In the genomic region with DNA sequence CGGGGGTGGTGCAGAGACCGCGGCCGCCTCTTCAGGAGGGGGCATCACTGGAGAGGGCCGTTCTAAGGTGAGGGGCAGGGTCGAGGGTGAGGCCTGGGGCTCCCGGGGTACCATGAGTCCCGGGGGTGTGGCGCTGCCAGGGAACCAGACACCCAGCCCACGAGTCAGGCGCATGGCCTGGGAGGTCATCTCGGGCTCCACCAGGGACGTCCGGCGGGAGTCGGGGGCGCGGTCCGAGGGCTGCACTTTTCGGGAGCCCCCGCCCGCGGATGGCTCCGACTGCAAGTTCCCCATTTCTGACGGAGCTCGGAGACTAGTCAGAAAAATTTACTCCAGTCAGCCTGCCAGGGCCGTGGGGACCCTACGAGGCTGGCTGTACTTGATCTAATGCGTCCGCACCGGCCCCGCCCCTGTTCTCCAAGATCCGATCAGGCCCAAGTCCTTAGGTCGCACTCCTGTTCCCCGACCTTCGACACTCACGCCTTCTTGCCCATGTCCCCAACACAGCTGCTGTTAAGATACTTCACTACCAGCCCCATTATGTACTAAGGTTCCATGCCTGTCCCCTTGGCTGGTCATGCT, we compare ENCODE assay signal across 6 cellular contexts. TPM values are rescaled to one million over a fixed set of nuclear protein-coding genes. Genes with fewer than 3 reads are reported as not detected.
DNase-seq lines count a peak whose midpoint lies in the region; ATAC-seq lines count a peak whose summit lies in the region.

No MANE protein-coding gene starts in this region.

- WGBS in esophagus, 2 donors: 6 to 9% methylated on average over 35 to 37 of the region's 37 CpGs

- no peaks in the 10 kb centered on the region for H3K9me3 ChIP-seq in esophagus (ENCODE audit: control insufficient read depth in 2 of 2, insufficient read depth in 1 of 2, low read depth in 1 of 2, low read length in 1 of 2)

- H3K36me3 ChIP-seq in esophagus (ENCODE audit: control insufficient read depth in 2 of 2, insufficient read depth in 2 of 2, low read length in 1 of 2): peaks cover 8 to 17% of the 10 kb centered on the region in 2 donors

- H3K4me3 ChIP-seq in esophagus (ENCODE audit: low read depth in 1 of 2, low read length in 2 of 2): peak overlapping the region; percentile 48 to 50

- H3K27me3 ChIP-seq in esophagus (ENCODE audit: control insufficient read depth in 1 of 2, insufficient read depth in 2 of 2, low read length in 2 of 2): no peaks in the 10 kb centered on the region

- H3K27ac ChIP-seq in esophagus (ENCODE audit: low read depth in 2 of 2, low read length in 1 of 2): peak overlapping the region in 1 of 2 donors; percentile 77

- DNase-seq in NOMO-1 (lab: John Stamatoyannopoulos, UW; ENCODE audit: unreplicated experiment in 2 of 2) (peak; percentile 41 to 62), NOMO-1 treated with dmso at 0.1 percent for 144 hours (lab: John Stamatoyannopoulos, UW; ENCODE audit: unreplicated experiment) (no peak), posterior vena cava (ENCODE audit: low spot score) (no peak)
- peak; percentile 17 for DNase-seq in stimulated activated naive CD8-positive, alpha-beta T cell treated with anti-CD3 and anti-CD28 coated beads, Interleukin-15, Interleukin-2, amounts not matched to agents 100 U/mL and 50 U/mL, for 24 hours

- peaks cover 5 to 17% of the 10 kb centered on the region in 2 donors for H3K4me1 ChIP-seq in esophagus (ENCODE audit: control insufficient read depth in 2 of 2, insufficient read depth in 2 of 2, low read length in 1 of 2)

- ATAC-seq in stimulated activated naive CD8-positive, alpha-beta T cell treated with anti-CD3 and anti-CD28 coated beads, Interleukin-15, Interleukin-2, amounts not matched to agents 100 U/mL and 50 U/mL, for 24 hours: no peak
- ATAC-seq in HG03354 (IDR thresholded peaks at IDR 0.05; ENCODE audit: poor library complexity, severe bottlenecking, unreplicated experiment): no peak

- intact Hi-C loops in posterior vena cava (cut with DNase I): no loop called here

RNA-seq across cellular contexts. Expression of a gene that starts 0.8 kb away (rescaled TPM):
- under 1 TPM; 0.12 to 0.29 TPM for polyA plus RNA-seq in esophagus
- total RNA-seq in posterior vena cava: 1 to 10 TPM in 1 of 2 donors, under 1 TPM in 1; 0.51 to 2.2 TPM

RNA-seq across cellular contexts. Expression of a gene that starts 1.4 kb away (rescaled TPM):
- polyA plus RNA-seq in esophagus: under 1 TPM; 0.24 to 0.37 TPM
- total RNA-seq in posterior vena cava: 1 to 10 TPM; 2.8 to 6.5 TPM

RNA-seq across cellular contexts. Expression of a gene that starts 12.7 kb away (rescaled TPM):
- 100 to 1,000 TPM in 1 of 2 donors, 10 to 100 TPM in 1; 46.7 to 162 TPM for polyA plus RNA-seq in esophagus
- total RNA-seq in posterior vena cava: 100 to 1,000 TPM; 121 to 139 TPM

RNA-seq across cellular contexts. Expression of a gene that starts 15.8 kb away (rescaled TPM):
- 10 to 100 TPM; 23.8 to 25.0 TPM for polyA plus RNA-seq in esophagus
- 10 to 100 TPM in 1 of 2 donors, 1 to 10 TPM in 1; 9.6 to 10.7 TPM for total RNA-seq in posterior vena cava

RNA-seq across cellular contexts. Expression of a gene that starts 39.0 kb away (rescaled TPM):
- polyA plus RNA-seq in esophagus: under 1 TPM; 0.24 to 0.35 TPM
- total RNA-seq in posterior vena cava: 1 to 10 TPM; 3.9 to 6.6 TPM

Comparison
In these comparisons a context has a peak if more than half of its experiments do, and no peak if none do; other contexts are left out.
1. DNase-seq: peak in NOMO-1 (2 of 2) and stimulated activated naive CD8-positive, alpha-beta T cell treated with anti-CD3 and anti-CD28 coated beads, Interleukin-15, Interleukin-2, amounts not matched to agents 100 U/mL and 50 U/mL, for 24 hours (single experiment); none in NOMO-1 treated with dmso at 0.1 percent for 144 hours (single experiment) and posterior vena cava (single experiment).